In genomic region chr5:126511961-126512360, GRCh38 we compare ENCODE assay signal across 20 cellular contexts.
DNase-seq lines count a peak whose midpoint lies in the region; ATAC-seq and TF ChIP-seq lines count a peak whose summit lies in the region.
"Had no signal": no experiment of that assay in that cellular context is flagged by ENCODE, and none has a peak within 500 bp of the region (broad histone marks: within the 10 kb centered on the region; RNA-seq: fewer than 3 reads in every experiment).

No MANE protein-coding gene starts in this region.

- no peaks in the 10 kb centered on the region for H3K27me3 ChIP-seq in esophagus muscularis mucosa
- H3K27me3 ChIP-seq in vagina, result no peaks in the 10 kb centered on the region

- no peaks in the 10 kb centered on the region for H3K36me3 ChIP-seq in esophagus muscularis mucosa
- no peaks in the 10 kb centered on the region for H3K36me3 ChIP-seq in vagina

- no peak for DNase-seq in activated naive CD4-positive, alpha-beta T cell treated with anti-CD3 and anti-CD28 coated beads, Interleukin-2, amount 50 U/mL, for 16 hours
- DNase-seq in esophagus muscularis mucosa (ENCODE audit: extremely low spot score) (peak; percentile 17), nephron progenitor cell (no peak), vagina (ENCODE audit: extremely low spot score in 2 of 2) (peak in 1 of 2 donors; percentile 83), NCI-H69 (lab: John Stamatoyannopoulos, UW) (no peak), NCI-H446 treated with DMSO at 0.1 percent for 48 hours (lab: John Stamatoyannopoulos, UW) (no peak)
- DNase-seq: AML-193; CD4-positive, alpha-beta memory T cell; DMS153; DMS79 treated with DMSO at 0.1 percent for 48 hours; GF-D8; GOT3; H7; HFFc6 had no signal

- no peak overlapping the region for H3K4me3 Mint-ChIP-seq in activated naive CD4-positive, alpha-beta T cell treated with anti-CD3 and anti-CD28 coated beads, Interleukin-2, amount 50 U/mL, for 24 hours
- H3K4me3 Mint-ChIP-seq in nephron progenitor cell, result no peak overlapping the region
- H3K4me3 Mint-ChIP-seq: HFFc6 had no signal

- TF ChIP-seq EP300 in esophagus muscularis mucosa (IDR thresholded peaks at IDR 0.05), result no peak

- H3K27ac Mint-ChIP-seq in activated naive CD4-positive, alpha-beta T cell treated with anti-CD3 and anti-CD28 coated beads, Interleukin-2, amount 50 U/mL, for 24 hours, result peak overlapping the region; percentile 6
- peak overlapping the region; percentile 95 for H3K27ac Mint-ChIP-seq in nephron progenitor cell
- H3K27ac Mint-ChIP-seq: HFFc6 had no signal

- peaks cover 46% of the 10 kb centered on the region for H3K4me1 Mint-ChIP-seq in activated naive CD4-positive, alpha-beta T cell treated with anti-CD3 and anti-CD28 coated beads, Interleukin-2, amount 50 U/mL, for 24 hours
- peaks cover 41% of the 10 kb centered on the region for H3K4me1 Mint-ChIP-seq in nephron progenitor cell

- intact Hi-C loops in esophagus muscularis mucosa (cut with DNase I) (no loop called here), vagina (cut with DNase I) (no loop called here)

- ATAC-seq in HG03565 (IDR thresholded peaks at IDR 0.05; ENCODE audit: unreplicated experiment), result no peak
- ATAC-seq: A549, HCT116 had no signal

- no peaks in the 10 kb centered on the region for H3K9me3 Mint-ChIP-seq in activated naive CD4-positive, alpha-beta T cell treated with anti-CD3 and anti-CD28 coated beads, Interleukin-2, amount 50 U/mL, for 24 hours
- no peaks in the 10 kb centered on the region for H3K9me3 Mint-ChIP-seq in nephron progenitor cell
- H3K9me3 Mint-ChIP-seq: CD4-positive, alpha-beta memory T cell; HFFc6 had no signal

- H3K27me3 Mint-ChIP-seq in activated naive CD4-positive, alpha-beta T cell treated with anti-CD3 and anti-CD28 coated beads, Interleukin-2, amount 50 U/mL, for 24 hours, result no peaks in the 10 kb centered on the region
- H3K27me3 Mint-ChIP-seq in nephron progenitor cell (ENCODE audit: low read depth, poor library complexity), result peaks cover 14% of the 10 kb centered on the region
- H3K27me3 Mint-ChIP-seq: CD4-positive, alpha-beta memory T cell had no signal

- H3K36me3 Mint-ChIP-seq in activated naive CD4-positive, alpha-beta T cell treated with anti-CD3 and anti-CD28 coated beads, Interleukin-2, amount 50 U/mL, for 24 hours, result no peaks in the 10 kb centered on the region
- no peaks in the 10 kb centered on the region for H3K36me3 Mint-ChIP-seq in nephron progenitor cell (ENCODE audit: low read depth)
- H3K36me3 Mint-ChIP-seq: CD4-positive, alpha-beta memory T cell had no signal

- no peak for TF ChIP-seq POLR2A in esophagus muscularis mucosa (IDR thresholded peaks at IDR 0.05; ENCODE audit: low read depth)
- no peak for TF ChIP-seq POLR2A in vagina (IDR thresholded peaks at IDR 0.05)

- H3K4me1 ChIP-seq in esophagus muscularis mucosa (peaks cover 15 to 33% (median 22%) of the 10 kb centered on the region in 4 donors), vagina (peaks cover 40% of the 10 kb centered on the region)
- H3K4me1 ChIP-seq: A549 had no signal

- 100% methylated on average over 1 of the region's 1 CpG for WGBS in esophagus muscularis mucosa

- no peak overlapping the region for H3K4me3 ChIP-seq in esophagus muscularis mucosa
- no peak overlapping the region for H3K4me3 ChIP-seq in vagina
- H3K4me3 ChIP-seq: A549 had no signal

- H3K9me3 ChIP-seq in esophagus muscularis mucosa (no peaks in the 10 kb centered on the region), vagina (no peaks in the 10 kb centered on the region)
- H3K9me3 ChIP-seq: A549 had no signal

- TF ChIP-seq CTCF in esophagus muscularis mucosa (IDR thresholded peaks at IDR 0.05) (no peak), nephron progenitor cell (IDR thresholded peaks at IDR 0.05) (no peak), vagina (IDR thresholded peaks at IDR 0.05) (no peak)

- no peak overlapping the region for H3K27ac ChIP-seq in esophagus muscularis mucosa (replicated peaks in 1 of 4)
- peak overlapping the region; percentile 34 for H3K27ac ChIP-seq in vagina
- H3K27ac ChIP-seq: 22Rv1, A549, C4-2B had no signal
